17 cellular contexts compared by ENCODE assay signal in the genomic region with DNA sequence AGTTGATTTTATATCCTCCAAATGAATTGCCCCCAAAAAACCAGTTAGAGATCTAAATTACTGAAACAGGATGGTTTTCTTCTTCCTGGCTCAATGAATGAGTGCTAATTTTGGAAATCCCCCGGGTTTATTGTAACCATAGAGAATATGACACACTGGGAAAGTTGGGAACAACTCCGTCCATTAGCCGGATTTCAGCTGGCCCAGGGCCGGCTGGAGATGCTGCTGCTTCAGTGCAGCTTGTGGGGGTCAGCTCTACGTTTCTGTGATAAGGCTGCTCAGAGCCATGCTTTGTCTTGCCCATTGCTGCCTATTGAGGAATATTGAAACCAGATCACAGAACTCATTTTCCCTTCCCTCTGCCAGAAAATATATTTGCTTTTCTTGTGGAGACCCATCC. TPM values are rescaled to one million over a fixed set of nuclear protein-coding genes. Genes with fewer than 3 reads are reported as not detected.
DNase-seq lines count a peak whose midpoint lies in the region; ATAC-seq and TF ChIP-seq lines count a peak whose summit lies in the region.
"Had no signal": no experiment of that assay in that cellular context is flagged by ENCODE, and none has a peak within 500 bp of the region (broad histone marks: within the 10 kb centered on the region; RNA-seq: fewer than 3 reads in every experiment).

No MANE protein-coding gene starts in this region.

- intact Hi-C loops in esophagus squamous epithelium (cut with DNase I) (no loop called here), right cardiac atrium (cut with DNase I) (no loop called here), gastrocnemius medialis (cut with DNase I; ENCODE audit: low total_unique reads) (loop anchor here (10.0 kb wide), 5 partner anchors 883 to 1393 kb away; partner anchors contain the start of genes PFN2 and TSC22D2)

- no peaks in the 10 kb centered on the region for H3K27me3 Mint-ChIP-seq in activated T-cell treated with anti-CD3 and anti-CD28 coated beads, Interleukin-2, amount 50 U/mL, for 24 hours
- H3K27me3 Mint-ChIP-seq: B cell; CD4-positive, alpha-beta memory T cell had no signal

- H3K9me3 Mint-ChIP-seq in activated T-cell treated with anti-CD3 and anti-CD28 coated beads, Interleukin-2, amount 50 U/mL, for 24 hours: no peaks in the 10 kb centered on the region
- H3K9me3 Mint-ChIP-seq: CD4-positive, alpha-beta memory T cell had no signal

- H2AFZ ChIP-seq in KMS-11 (ENCODE audit: low read depth): no peak overlapping the region

- no peak overlapping the region for H3K4me3 ChIP-seq in KMS-11 (IDR thresholded peaks at IDR 0.05; ENCODE audit: insufficient read depth, low read depth, low read length)
- no peak overlapping the region for H3K4me3 ChIP-seq in esophagus squamous epithelium
- no peak overlapping the region for H3K4me3 ChIP-seq in right cardiac atrium (ENCODE audit: low read length)
- no peak overlapping the region for H3K4me3 ChIP-seq in gastrocnemius medialis
- H3K4me3 ChIP-seq in BE2C (ENCODE audit: low read depth, low read length): no peak overlapping the region
- H3K4me3 ChIP-seq: MG63 had no signal

- H3K79me2 ChIP-seq in KMS-11 (ENCODE audit: insufficient read depth, low read depth): peaks cover 80% of the 10 kb centered on the region

- H3K4me2 ChIP-seq in KMS-11: no peak overlapping the region

- H3K4me1 ChIP-seq in KMS-11 (ENCODE audit: low read depth, poor library complexity, severe bottlenecking) (peaks cover 72% of the 10 kb centered on the region), esophagus squamous epithelium (peaks cover 0 to 24% (median 3%) of the 10 kb centered on the region in 3 donors), right cardiac atrium (ENCODE audit: control insufficient read depth, insufficient read depth, low read length) (peaks cover 2% of the 10 kb centered on the region), gastrocnemius medialis (peaks cover 90 to 92% of the 10 kb centered on the region in 2 donors), BE2C (no peaks in the 10 kb centered on the region)

- H3K36me3 ChIP-seq in KMS-11 (ENCODE audit: insufficient read depth): peaks cover 60% of the 10 kb centered on the region
- H3K36me3 ChIP-seq in esophagus squamous epithelium: peaks cover 0 to 82% (median 10%) of the 10 kb centered on the region in 3 donors
- peaks cover 0 to 63% of the 10 kb centered on the region in 2 donors for H3K36me3 ChIP-seq in gastrocnemius medialis
- H3K36me3 ChIP-seq in BE2C: peaks cover 6% of the 10 kb centered on the region

- H3K9me3 ChIP-seq in esophagus squamous epithelium: no peaks in the 10 kb centered on the region
- H3K9me3 ChIP-seq in right cardiac atrium (ENCODE audit: control insufficient read depth, low read length): no peaks in the 10 kb centered on the region
- no peaks in the 10 kb centered on the region for H3K9me3 ChIP-seq in gastrocnemius medialis
- H3K9me3 ChIP-seq in BE2C: no peaks in the 10 kb centered on the region; the same call in 1 of the 2 replicates
- H3K9me3 ChIP-seq: MG63 had no signal

- WGBS in esophagus squamous epithelium, 2 donors: 52 to 67% methylated on average over 5 of the region's 5 CpGs
- WGBS in right cardiac atrium: 25% methylated on average over 5 of the region's 5 CpGs

- TF ChIP-seq CTCF in KMS-11 (conservative IDR thresholded peaks at IDR 0.05; ENCODE audit: low read depth, low read length) (no peak), esophagus squamous epithelium (IDR thresholded peaks at IDR 0.05) (no peak), gastrocnemius medialis (IDR thresholded peaks at IDR 0.05 in 4 of 5, conservative IDR thresholded peaks at IDR 0.05 in 1 of 5) (no peak), BE2C (IDR thresholded peaks at IDR 0.05; ENCODE audit: low read depth, low read length) (no peak)

- H3K27ac Mint-ChIP-seq in activated T-cell treated with anti-CD3 and anti-CD28 coated beads, Interleukin-2, amount 50 U/mL, for 24 hours: no peak overlapping the region
- H3K27ac Mint-ChIP-seq: B cell had no signal

- H3K27me3 ChIP-seq in KMS-11 (ENCODE audit: insufficient read depth, low read depth): no peaks in the 10 kb centered on the region
- H3K27me3 ChIP-seq in esophagus squamous epithelium: no peaks in the 10 kb centered on the region
- H3K27me3 ChIP-seq in right cardiac atrium (ENCODE audit: control insufficient read depth, insufficient read depth): no peaks in the 10 kb centered on the region
- no peaks in the 10 kb centered on the region for H3K27me3 ChIP-seq in gastrocnemius medialis
- H3K27me3 ChIP-seq in BE2C: no peaks in the 10 kb centered on the region
- H3K27me3 ChIP-seq: MG63 had no signal

- H3K4me1 Mint-ChIP-seq in activated T-cell treated with anti-CD3 and anti-CD28 coated beads, Interleukin-2, amount 50 U/mL, for 24 hours (ENCODE audit: low read depth): peaks cover 35% of the 10 kb centered on the region
- H3K4me1 Mint-ChIP-seq: B cell had no signal

- H4K20me1 ChIP-seq in KMS-11 (ENCODE audit: insufficient read depth): no peaks in the 10 kb centered on the region

- H3K27ac ChIP-seq in KMS-11 (peak overlapping the region; percentile 13; the same call in 1 of the 2 replicates), esophagus squamous epithelium (peak overlapping the region in 3 of 4 donors; percentile 66 to 73 (median 68)), right cardiac atrium (ENCODE audit: low read length) (no peak overlapping the region), gastrocnemius medialis (peak overlapping the region; percentile 98 to 100 (median 100))

- no peak for DNase-seq in esophagus squamous epithelium (lab: John Stamatoyannopoulos, UW)
- peak; percentile 27 to 79 (median 71) for DNase-seq in right cardiac atrium
- no peak for DNase-seq in gastrocnemius medialis
- DNase-seq in activated T-cell treated with anti-CD3 and anti-CD28 coated beads, Interleukin-2, amount 50 U/mL, for 24 hours: no peak
- DNase-seq in BE2C: no peak
- DNase-seq in DMS53 treated with DMSO at 0.1 percent for 48 hours (lab: John Stamatoyannopoulos, UW; ENCODE audit: unreplicated experiment): no peak
- DNase-seq in NOMO-1 treated with DMSO at 0.1 percent for 48 hours (lab: John Stamatoyannopoulos, UW; ENCODE audit: unreplicated experiment): no peak
- DNase-seq: CD4-positive, alpha-beta memory T cell; EL; MG63; NCI-H1092 treated with DMSO at 0.1 percent for 48 hours; NCI-H1694 treated with DMSO at 0.1 percent for 48 hours; NCI-H446; NCI-H774; SIG-M5 had no signal

- ATAC-seq in right cardiac atrium (peak in 1 of 2 donors; percentile 33), gastrocnemius medialis (no peak)

- H3K36me3 Mint-ChIP-seq in activated T-cell treated with anti-CD3 and anti-CD28 coated beads, Interleukin-2, amount 50 U/mL, for 24 hours (ENCODE audit: low read depth): peaks cover 93% of the 10 kb centered on the region

- TF ChIP-seq POLR2A in esophagus squamous epithelium (IDR thresholded peaks at IDR 0.05) (no peak), gastrocnemius medialis (IDR thresholded peaks at IDR 0.05) (no peak)

- in situ Hi-C loops in gastrocnemius medialis (cut with MboI; ENCODE audit: low sequenced_read_pairs in 4 of 4): loop anchor here in 1 of 4 donors (25.0 kb wide), 1 partner anchor 1051 kb away; no protein-coding TSS in a partner anchor

- H3K9ac ChIP-seq in KMS-11: no peak overlapping the region

- H3K4me3 Mint-ChIP-seq in activated T-cell treated with anti-CD3 and anti-CD28 coated beads, Interleukin-2, amount 50 U/mL, for 24 hours: no peak overlapping the region
- H3K4me3 Mint-ChIP-seq: B cell; CD4-positive, alpha-beta memory T cell had no signal

RNA-seq across cellular contexts. Expression of gene GYG1, which starts 20.3 kb away (rescaled TPM):
- total RNA-seq in esophagus squamous epithelium (10 to 100 TPM; 16.6 to 55.5 (median 35.8) TPM), right cardiac atrium (100 to 1,000 TPM in 3 of 4 donors, 10 to 100 TPM in 1; 98.4 to 144 (median 117) TPM), gastrocnemius medialis (100 to 1,000 TPM; 298 to 526 (median 331) TPM)
- polyA plus RNA-seq in right cardiac atrium: 123 TPM
- polyA plus RNA-seq in BE2C (2012; ENCODE audit: insufficient read depth, insufficient read length, low read depth): 27.4 TPM

Comparison
In these comparisons a context has a peak if more than half of its experiments do, and no peak if none do; other contexts are left out.
1. DNase-seq: peak in right cardiac atrium (3 of 3); none in esophagus squamous epithelium (single experiment), gastrocnemius medialis (0 of 2), activated T-cell treated with anti-CD3 and anti-CD28 coated beads, Interleukin-2, amount 50 U/mL, for 24 hours (single experiment), BE2C (single experiment), DMS53 treated with DMSO at 0.1 percent for 48 hours (single experiment) and NOMO-1 treated with DMSO at 0.1 percent for 48 hours (single experiment).